Comparison of ENCODE assay signal across 14 cellular contexts in the genomic region with DNA sequence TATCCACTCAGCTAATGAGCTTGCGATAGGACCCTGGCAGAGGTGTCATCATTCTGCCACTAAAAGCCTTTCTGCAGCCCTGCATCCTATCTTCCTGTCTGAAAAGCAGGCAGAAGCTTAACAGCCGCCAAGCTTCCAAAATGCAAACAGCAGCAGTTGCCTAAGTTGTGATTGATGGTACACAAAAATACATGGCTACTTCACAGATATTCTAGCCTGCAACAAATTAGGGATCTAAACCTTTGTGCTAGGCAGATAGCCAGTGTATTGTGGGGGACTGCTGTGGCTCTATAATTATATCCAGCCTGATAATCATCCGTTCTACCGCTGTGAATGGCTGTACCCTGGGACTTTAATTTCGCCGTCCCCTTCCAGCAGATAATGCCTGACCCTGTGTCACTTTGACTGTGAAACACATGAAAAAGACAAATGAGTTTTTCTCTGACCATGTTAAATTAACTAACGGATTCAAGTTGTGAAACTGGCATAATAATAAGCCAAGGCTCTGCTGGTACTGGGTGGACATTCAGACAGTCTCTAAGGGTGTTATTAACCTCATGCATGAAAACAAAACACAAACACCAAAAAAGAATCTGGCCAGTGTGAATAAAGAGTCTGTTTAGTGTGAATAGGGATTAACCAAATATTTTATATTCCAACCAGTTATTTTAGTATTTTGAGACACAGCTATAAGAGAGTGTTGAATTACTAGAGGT. TPM values are rescaled to one million over a fixed set of nuclear protein-coding genes. Genes with fewer than 3 reads are reported as not detected.
DNase-seq lines count a peak whose midpoint lies in the region; ATAC-seq and TF ChIP-seq lines count a peak whose summit lies in the region.
"Had no signal": no experiment of that assay in that cellular context is flagged by ENCODE, and none has a peak within 500 bp of the region (broad histone marks: within the 10 kb centered on the region; RNA-seq: fewer than 3 reads in every experiment).

No MANE protein-coding gene starts in this region.

- H3K27me3 Mint-ChIP-seq in activated CD8-positive, alpha-beta T cell treated with anti-CD3 and anti-CD28 coated beads, Interleukin-2, amount 10 ng/mL, durations not matched to agents 7 days and 5 days (ENCODE audit: low read depth), result peaks cover 3% of the 10 kb centered on the region
- H3K27me3 Mint-ChIP-seq: effector memory CD8-positive, alpha-beta T cell; naive thymus-derived CD4-positive, alpha-beta T cell had no signal

- POLR2A ChIA-PET in activated CD8-positive, alpha-beta T cell treated with anti-CD3 and anti-CD28 coated beads, Interleukin-2, amount 10 ng/mL, durations not matched to agents 7 days and 5 days (lab: Charles Lee), result interaction anchor here (0.7 kb wide), 1 partner anchor 560 kb away, joined by 4 read pairs; no protein-coding TSS in a partner anchor

- H3K9me3 ChIP-seq in right cardiac atrium (ENCODE audit: control insufficient read depth, low read length) (no peaks in the 10 kb centered on the region), left ventricle myocardium inferior (replicated peaks) (no peaks in the 10 kb centered on the region)
- H3K9me3 ChIP-seq: gastroesophageal sphincter had no signal

- CTCF ChIA-PET in activated CD8-positive, alpha-beta T cell treated with anti-CD3 and anti-CD28 coated beads, Interleukin-2, amount 10 ng/mL, durations not matched to agents 7 days and 5 days (lab: Charles Lee), result no interaction called here

- H3K36me3 Mint-ChIP-seq in activated CD8-positive, alpha-beta T cell treated with anti-CD3 and anti-CD28 coated beads, Interleukin-2, amount 10 ng/mL, durations not matched to agents 7 days and 5 days (ENCODE audit: low read depth), result no peaks in the 10 kb centered on the region

- no peak overlapping the region for H3K4me3 Mint-ChIP-seq in activated CD8-positive, alpha-beta T cell treated with anti-CD3 and anti-CD28 coated beads, Interleukin-2, amount 10 ng/mL, durations not matched to agents 7 days and 5 days
- H3K4me3 Mint-ChIP-seq: effector memory CD8-positive, alpha-beta T cell; naive thymus-derived CD4-positive, alpha-beta T cell had no signal

- H3K27me3 ChIP-seq in right cardiac atrium (ENCODE audit: control insufficient read depth, insufficient read depth), result no peaks in the 10 kb centered on the region
- H3K27me3 ChIP-seq in left ventricle myocardium inferior (ENCODE audit: low read depth), result no peaks in the 10 kb centered on the region
- H3K27me3 ChIP-seq: gastroesophageal sphincter had no signal

- H3K4me1 Mint-ChIP-seq in activated CD8-positive, alpha-beta T cell treated with anti-CD3 and anti-CD28 coated beads, Interleukin-2, amount 10 ng/mL, durations not matched to agents 7 days and 5 days (ENCODE audit: low read depth), result no peaks in the 10 kb centered on the region
- H3K4me1 Mint-ChIP-seq: naive thymus-derived CD4-positive, alpha-beta T cell had no signal

- 30% methylated on average over 7 of the region's 7 CpGs for WGBS in right cardiac atrium

- no peak overlapping the region for H3K27ac ChIP-seq in right cardiac atrium (ENCODE audit: low read length)
- H3K27ac ChIP-seq in left ventricle myocardium inferior (replicated peaks), result no peak overlapping the region
- peak overlapping the region; percentile 2 for H3K27ac ChIP-seq in caudate nucleus (ENCODE audit: low read depth, low read length)

- no peaks in the 10 kb centered on the region for H3K9me3 Mint-ChIP-seq in activated CD8-positive, alpha-beta T cell treated with anti-CD3 and anti-CD28 coated beads, Interleukin-2, amount 10 ng/mL, durations not matched to agents 7 days and 5 days (ENCODE audit: insufficient read depth)
- H3K9me3 Mint-ChIP-seq: effector memory CD8-positive, alpha-beta T cell; naive thymus-derived CD4-positive, alpha-beta T cell had no signal

- DNase-seq in right cardiac atrium (no peak), left ventricle myocardium inferior (no peak), caudate nucleus (lab: John Stamatoyannopoulos, UW) (no peak), midbrain (lab: John Stamatoyannopoulos, UW) (peak; percentile 56), NCI-H1092 (lab: John Stamatoyannopoulos, UW) (no peak), T1000 (lab: John Stamatoyannopoulos, UW) (no peak)
- no peak for DNase-seq in activated CD8-positive, alpha-beta T cell treated with anti-CD3 and anti-CD28 coated beads, Interleukin-2, amount 10 ng/mL, durations not matched to agents 7 days and 5 days
- DNase-seq: activated CD4-positive, alpha-beta T cell treated with anti-CD3 and anti-CD28 coated beads for 48 hours; aorta; effector memory CD8-positive, alpha-beta T cell; naive thymus-derived CD4-positive, alpha-beta T cell; NCI-H187 treated with DMSO at 0.1 percent for 48 hours had no signal

- H3K4me3 ChIP-seq in right cardiac atrium (ENCODE audit: low read length), result peak overlapping the region; percentile 3
- H3K4me3 ChIP-seq in left ventricle myocardium inferior, result no peak overlapping the region
- H3K4me3 ChIP-seq: gastroesophageal sphincter had no signal

- ATAC-seq in right cardiac atrium, result peak; percentile 55 to 81
- ATAC-seq in HG02610 (IDR thresholded peaks at IDR 0.05; ENCODE audit: unreplicated experiment), result no peak
- no peak for ATAC-seq in activated CD8-positive, alpha-beta T cell treated with anti-CD3 and anti-CD28 coated beads, Interleukin-2, amount 10 ng/mL, durations not matched to agents 7 days and 5 days
- ATAC-seq: effector memory CD8-positive, alpha-beta T cell; gastroesophageal sphincter; naive thymus-derived CD4-positive, alpha-beta T cell had no signal

- H3K4me1 ChIP-seq in right cardiac atrium (ENCODE audit: control insufficient read depth, insufficient read depth, low read length) (peaks cover 5% of the 10 kb centered on the region), left ventricle myocardium inferior (peaks cover 49% of the 10 kb centered on the region)

- TF ChIP-seq CTCF in left ventricle myocardium inferior (IDR thresholded peaks at IDR 0.05; ENCODE audit: borderline replicate concordance), result no peak

- intact Hi-C loops in right cardiac atrium (cut with DNase I), result no loop called here
- intact Hi-C loops in left ventricle myocardium inferior (cut with micrococcal nuclease), result no loop called here

- no peak overlapping the region for H3K27ac Mint-ChIP-seq in activated CD8-positive, alpha-beta T cell treated with anti-CD3 and anti-CD28 coated beads, Interleukin-2, amount 10 ng/mL, durations not matched to agents 7 days and 5 days
- H3K27ac Mint-ChIP-seq: effector memory CD8-positive, alpha-beta T cell; naive thymus-derived CD4-positive, alpha-beta T cell had no signal

- H3K36me3 ChIP-seq in left ventricle myocardium inferior, result no peaks in the 10 kb centered on the region
- H3K36me3 ChIP-seq: gastroesophageal sphincter had no signal

RNA-seq across cellular contexts. Expression of a gene that starts 45.9 kb away (rescaled TPM):
- total RNA-seq in right cardiac atrium (1 to 10 TPM; 4.0 to 9.4 (median 4.4) TPM), left ventricle myocardium inferior (6.3 TPM)
- 3.1 TPM for polyA plus RNA-seq in right cardiac atrium
- not detected for total RNA-seq in activated CD8-positive, alpha-beta T cell treated with anti-CD3 and anti-CD28 coated beads, Interleukin-2, amount 10 ng/mL, durations not matched to agents 7 days and 5 days
- total RNA-seq: naive thymus-derived CD4-positive, alpha-beta T cell had no signal

Comparison
In these comparisons a context has a peak if more than half of its experiments do, and no peak if none do; other contexts are left out.
1. ATAC-seq: peak in right cardiac atrium (2 of 2); none in HG02610 (single experiment) and activated CD8-positive, alpha-beta T cell treated with anti-CD3 and anti-CD28 coated beads, Interleukin-2, amount 10 ng/mL, durations not matched to agents 7 days and 5 days (single experiment).